In the genomic region with DNA sequence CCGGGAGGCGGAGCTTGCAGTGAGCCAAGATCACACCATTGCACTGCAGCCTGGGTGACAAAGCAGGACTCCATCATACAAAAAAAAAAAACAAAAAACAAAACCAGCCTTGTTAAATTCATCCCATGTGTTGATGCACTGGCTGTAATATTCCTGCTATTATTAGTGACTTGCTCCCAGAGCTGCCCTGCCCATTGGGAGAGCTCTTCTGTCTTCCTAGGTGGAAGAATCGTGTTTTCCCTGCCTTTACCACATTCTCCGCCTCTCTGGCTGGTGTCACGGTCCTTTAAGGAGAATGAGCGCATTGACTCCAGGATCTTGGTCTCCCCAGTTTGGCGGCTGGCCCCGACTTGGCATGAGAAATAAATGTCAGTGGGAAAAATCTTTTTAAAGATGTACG, we compare ENCODE assay signal across 22 cellular contexts. TPM values are rescaled to one million over a fixed set of nuclear protein-coding genes. Genes with fewer than 3 reads are reported as not detected.
A peak's percentile ranks its signal among the peaks of the same experiment; 100 is the strongest.
DNase-seq lines count a peak whose midpoint lies in the region; ATAC-seq and TF ChIP-seq lines count a peak whose summit lies in the region.
"Had no signal": no experiment of that assay in that cellular context is flagged by ENCODE, and none has a peak within 500 bp of the region (broad histone marks: within the 10 kb centered on the region; RNA-seq: fewer than 3 reads in every experiment).

No MANE protein-coding gene starts in this region.

- peaks cover 77% of the 10 kb centered on the region for H3K4me1 Mint-ChIP-seq in CD4-positive, alpha-beta T cell (ENCODE audit: low read depth)
- H3K4me1 Mint-ChIP-seq in endothelial cell (ENCODE audit: unreplicated experiment) (peaks cover 50% of the 10 kb centered on the region), progenitor cell of endocrine pancreas (ENCODE audit: low read depth) (peaks cover 38% of the 10 kb centered on the region)

- no peaks in the 10 kb centered on the region for H3K36me3 Mint-ChIP-seq in CD4-positive, alpha-beta T cell (ENCODE audit: low read depth)
- H3K36me3 Mint-ChIP-seq in endothelial cell (ENCODE audit: low read depth, unreplicated experiment): no peaks in the 10 kb centered on the region
- H3K36me3 Mint-ChIP-seq in progenitor cell of endocrine pancreas (ENCODE audit: insufficient read depth): no peaks in the 10 kb centered on the region

- ATAC-seq in CD4-positive, alpha-beta T cell (ENCODE audit: poor library complexity): no peak
- no peak for ATAC-seq in esophagus mucosa
- ATAC-seq: left lobe of liver had no signal

- no peaks in the 10 kb centered on the region for H3K9me3 ChIP-seq in CD4-positive, alpha-beta T cell (ENCODE audit: control insufficient read depth, low read length)
- no peaks in the 10 kb centered on the region for H3K9me3 ChIP-seq in MG63
- H3K9me3 ChIP-seq: esophagus muscularis mucosa, prostate gland, tibial artery had no signal

- H3K4me3 Mint-ChIP-seq in CD4-positive, alpha-beta T cell: peak overlapping the region; percentile 51
- H3K4me3 Mint-ChIP-seq in endothelial cell (ENCODE audit: unreplicated experiment): peak overlapping the region; percentile 5
- H3K4me3 Mint-ChIP-seq in progenitor cell of endocrine pancreas (ENCODE audit: low read depth): no peak overlapping the region
- H3K4me3 Mint-ChIP-seq: neural crest cell had no signal

- TF ChIP-seq CTCF in CD4-positive, alpha-beta T cell (IDR thresholded peaks at IDR 0.05): no peak
- no peak for TF ChIP-seq CTCF in endothelial cell (IDR thresholded peaks at IDR 0.05; ENCODE audit: unreplicated experiment)
- no peak for TF ChIP-seq CTCF in progenitor cell of endocrine pancreas (IDR thresholded peaks at IDR 0.05; ENCODE audit: unreplicated experiment)

- no peaks in the 10 kb centered on the region for H3K27me3 ChIP-seq in CD4-positive, alpha-beta T cell (ENCODE audit: control insufficient read depth, insufficient read depth, low read length)
- H3K27me3 ChIP-seq in MG63: no peaks in the 10 kb centered on the region
- H3K27me3 ChIP-seq: esophagus muscularis mucosa, tibial artery had no signal

- H3K4me3 ChIP-seq in MG63: no peak overlapping the region
- H3K4me3 ChIP-seq: esophagus muscularis mucosa, prostate gland, tibial artery had no signal

- POLR2A ChIA-PET in CD4-positive, alpha-beta T cell (lab: Charles Lee): interaction anchor here (1.0 kb wide), 1 partner anchor 16 kb away, joined by 3 read pairs; no protein-coding TSS in a partner anchor
- POLR2A ChIA-PET in HEK293T (lab: Yijun Ruan, JAX): interaction anchor here (1.0 kb wide), 1 partner anchor 105 kb away, joined by 3 read pairs; a partner anchor contains a TSS

- H3K36me3 ChIP-seq in MG63: 0 out of 2 replicates have a peak, but pooled peaks cover 4% of the 10 kb centered on the region
- H3K36me3 ChIP-seq: esophagus muscularis mucosa, prostate gland, tibial artery had no signal

- intact Hi-C loops in CD4-positive, alpha-beta T cell (cut with DNase I, micrococcal nuclease): no loop called here

- H3K27ac ChIP-seq in CD4-positive, alpha-beta T cell (ENCODE audit: low read depth, low read length): no peak overlapping the region
- H3K27ac ChIP-seq: esophagus muscularis mucosa, prostate gland, tibial artery had no signal

- no peak overlapping the region for H3K27ac Mint-ChIP-seq in CD4-positive, alpha-beta T cell
- H3K27ac Mint-ChIP-seq in endothelial cell (ENCODE audit: unreplicated experiment) (no peak overlapping the region), progenitor cell of endocrine pancreas (peak overlapping the region; percentile 35)

- no peaks in the 10 kb centered on the region for H3K9me3 Mint-ChIP-seq in CD4-positive, alpha-beta T cell
- no peaks in the 10 kb centered on the region for H3K9me3 Mint-ChIP-seq in endothelial cell (ENCODE audit: unreplicated experiment)
- H3K9me3 Mint-ChIP-seq in progenitor cell of endocrine pancreas (ENCODE audit: low read depth): no peaks in the 10 kb centered on the region
- H3K9me3 Mint-ChIP-seq: neural crest cell had no signal

- H3K27me3 Mint-ChIP-seq in CD4-positive, alpha-beta T cell: no peaks in the 10 kb centered on the region
- H3K27me3 Mint-ChIP-seq in endothelial cell (ENCODE audit: unreplicated experiment): peaks cover 5% of the 10 kb centered on the region
- H3K27me3 Mint-ChIP-seq in progenitor cell of endocrine pancreas: no peaks in the 10 kb centered on the region

- no peak for DNase-seq in CD4-positive, alpha-beta T cell
- peak; percentile 3 for DNase-seq in HEK293T (ENCODE audit: extremely low spot score)
- no peak for DNase-seq in endothelial cell (ENCODE audit: low spot score)
- no peak for DNase-seq in progenitor cell of endocrine pancreas (ENCODE audit: low spot score, unreplicated experiment)
- DNase-seq in MG63: no peak
- no peak for DNase-seq in NCI-H2227 treated with DMSO at 0.1 percent for 48 hours (lab: John Stamatoyannopoulos, UW)
- DNase-seq: activated CD4-positive, alpha-beta T cell treated with anti-CD3 and anti-CD28 coated beads for 4 hours; amniotic stem cell; C1 segment of cervical spinal cord; effector CD4-positive, alpha-beta T cell; glutamatergic neuron; KG1; midbrain; NCI-H1694; stimulated activated CD4-positive, alpha-beta T cell treated with anti-CD3 and anti-CD28 coated beads, Interleukin-1b, Interleukin-23, amount 100 ng/mL, for 48 hours; stimulated activated naive CD4-positive, alpha-beta T cell; tibial artery had no signal

- CTCF ChIA-PET in CD4-positive, alpha-beta T cell (lab: Charles Lee): no interaction called here
- CTCF ChIA-PET in HEK293T (lab: Yijun Ruan, JAX): no interaction called here

TF ChIP-seq in HEK293T, 16 proteins besides CTCF, POLR2A, EP300 and RAD21:
- TF ChIP-seq TARDBP (IDR thresholded peaks at IDR 0.05) (no peak), FOXM1 (IDR thresholded peaks at IDR 0.05; ENCODE audit: borderline replicate concordance) (no peak), FOXK2 (IDR thresholded peaks at IDR 0.05) (no peak), BHLHE40 (IDR thresholded peaks at IDR 0.05; ENCODE audit: borderline replicate concordance) (no peak), SUZ12 (IDR thresholded peaks at IDR 0.05) (no peak), NFRKB (IDR thresholded peaks at IDR 0.05) (no peak), CTBP1 (IDR thresholded peaks at IDR 0.05; ENCODE audit: borderline replicate concordance) (no peak), FOXA1 (IDR thresholded peaks at IDR 0.05) (no peak), SP1 (IDR thresholded peaks at IDR 0.05) (no peak), ARNT (IDR thresholded peaks at IDR 0.05) (no peak), L3MBTL2 (conservative IDR thresholded peaks at IDR 0.05) (no peak), ELF4 (IDR thresholded peaks at IDR 0.05) (no peak), ZNF384 (IDR thresholded peaks at IDR 0.05) (no peak), LEF1 (IDR thresholded peaks at IDR 0.05; ENCODE audit: borderline replicate concordance) (no peak), HDGF (IDR thresholded peaks at IDR 0.05; ENCODE audit: borderline replicate concordance) (no peak)
- TF ChIP-seq, protein P1, sequence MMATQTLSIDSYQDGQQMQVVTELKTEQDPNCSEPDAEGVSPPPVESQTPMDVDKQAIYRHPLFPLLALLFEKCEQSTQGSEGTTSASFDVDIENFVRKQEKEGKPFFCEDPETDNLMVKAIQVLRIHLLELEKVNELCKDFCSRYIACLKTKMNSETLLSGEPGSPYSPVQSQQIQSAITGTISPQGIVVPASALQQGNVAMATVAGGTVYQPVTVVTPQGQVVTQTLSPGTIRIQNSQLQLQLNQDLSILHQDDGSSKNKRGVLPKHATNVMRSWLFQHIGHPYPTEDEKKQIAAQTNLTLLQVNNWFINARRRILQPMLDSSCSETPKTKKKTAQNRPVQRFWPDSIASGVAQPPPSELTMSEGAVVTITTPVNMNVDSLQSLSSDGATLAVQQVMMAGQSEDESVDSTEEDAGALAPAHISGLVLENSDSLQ (IDR thresholded peaks at IDR 0.05): no peak

RNA-seq across cellular contexts. Expression of a gene that starts 15.3 kb away (rescaled TPM):
- 1 to 10 TPM; 1.3 to 1.5 TPM for total RNA-seq in CD4-positive, alpha-beta T cell
- total RNA-seq in endothelial cell (ENCODE audit: unreplicated experiment): 10.5 TPM
- 32.5 and 33.6 TPM in 2 replicates for total RNA-seq in progenitor cell of endocrine pancreas
- total RNA-seq in MG63 (2014; rRNA removed; shearing (Covaris generic); ENCODE audit: low replicate concordance): 25.8 and 27.4 TPM in 2 replicates
- total RNA-seq in esophagus mucosa: 11.0 TPM
